Comparison of ENCODE assay signal across 18 cellular contexts in the genomic region with DNA sequence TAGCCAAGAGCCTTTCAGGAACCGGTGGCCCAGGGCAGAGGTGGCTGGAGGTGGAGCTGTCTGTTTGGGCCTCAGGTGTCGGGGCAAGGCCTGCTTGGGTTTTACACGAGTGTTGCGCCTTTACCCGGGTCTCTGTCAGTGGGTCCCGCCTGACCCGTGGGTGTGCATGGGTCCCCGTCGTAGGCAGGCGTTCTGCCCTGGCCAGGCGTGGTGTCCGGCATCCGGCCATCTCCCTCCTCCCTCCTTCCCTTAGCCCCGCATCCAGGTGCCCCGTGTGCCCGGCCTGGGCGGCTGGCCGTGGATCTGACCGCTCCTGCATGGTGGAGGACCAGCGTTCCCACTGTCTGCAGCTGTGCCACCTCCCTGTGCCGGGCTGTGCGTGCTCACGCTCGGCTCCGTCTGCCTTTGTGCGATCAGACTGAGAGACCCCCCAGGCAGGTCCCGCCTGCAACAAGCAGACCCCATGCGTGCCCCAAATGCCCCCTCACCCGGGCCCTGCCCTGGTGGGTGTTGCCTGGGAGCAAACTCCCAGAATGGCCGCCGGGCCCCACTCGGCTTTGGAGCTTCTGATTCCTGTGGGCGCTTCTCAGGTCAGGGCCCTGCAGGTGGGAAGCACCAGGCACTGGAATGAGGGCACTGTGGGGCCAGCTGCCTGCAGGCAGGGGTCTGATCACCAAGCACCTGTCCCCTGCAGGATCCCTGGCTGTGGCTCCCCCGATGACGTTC. TPM values are rescaled to one million over a fixed set of nuclear protein-coding genes. Genes with fewer than 3 reads are reported as not detected.
DNase-seq lines count a peak whose midpoint lies in the region; ATAC-seq, FAIRE-seq and TF ChIP-seq lines count a peak whose summit lies in the region.
"Had no signal": no experiment of that assay in that cellular context is flagged by ENCODE, and none has a peak within 500 bp of the region (broad histone marks: within the 10 kb centered on the region; RNA-seq: fewer than 3 reads in every experiment).

No MANE protein-coding gene starts in this region.

- no peaks in the 10 kb centered on the region for H3K79me1 ChIP-seq in H1 (ENCODE audit: low read depth, low read length)

- no peaks in the 10 kb centered on the region for H3K27me3 ChIP-seq in H7 (ENCODE audit: control insufficient read depth, insufficient read depth, low read length)
- no peaks in the 10 kb centered on the region; a peak in 2 of 7 replicates for H3K27me3 ChIP-seq in H1 (replicated peaks in 1 of 4; ENCODE audit: control insufficient read depth in 3 of 4, extremely low read depth in 1 of 4, insufficient read depth in 3 of 4, low read length in 3 of 4)
- H3K27me3 ChIP-seq in osteoblast (ENCODE audit: insufficient read depth, low read length), result no peaks in the 10 kb centered on the region
- no peaks in the 10 kb centered on the region for H3K27me3 ChIP-seq in hepatocyte
- H3K27me3 ChIP-seq: pancreas, testis had no signal

- peaks cover 13% of the 10 kb centered on the region for H3K4me1 Mint-ChIP-seq in CD14-positive monocyte
- peaks cover 42% of the 10 kb centered on the region for H3K4me1 Mint-ChIP-seq in stimulated activated naive CD8-positive, alpha-beta T cell treated with anti-CD3 and anti-CD28 coated beads, Interleukin-15, amount 100 ng/mL, for 72 hours

- peaks cover 0 to 9% (median 3%) of the 10 kb centered on the region in 4 experiments; a peak in 5 of 7 replicates for H3K4me1 ChIP-seq in H1 (replicated peaks in 1 of 4; ENCODE audit: control insufficient read depth in 3 of 4, insufficient read depth in 4 of 4, low read length in 3 of 4)
- H3K4me1 ChIP-seq in osteoblast (ENCODE audit: insufficient read depth, low read length), result no peaks in the 10 kb centered on the region
- peaks cover 12% of the 10 kb centered on the region for H3K4me1 ChIP-seq in hepatocyte (ENCODE audit: insufficient read depth)
- H3K4me1 ChIP-seq: pancreas had no signal

- H3K27ac Mint-ChIP-seq in CD14-positive monocyte, result peak overlapping the region in 2 of 7 donors; percentile 13 to 72
- H3K27ac Mint-ChIP-seq in stimulated activated naive CD8-positive, alpha-beta T cell treated with anti-CD3 and anti-CD28 coated beads, Interleukin-15, amount 100 ng/mL, for 72 hours, result no peak overlapping the region

- H3K27ac ChIP-seq in H1 (ENCODE audit: low read depth, low read length) (no peak overlapping the region), osteoblast (ENCODE audit: low read depth, low read length) (no peak overlapping the region), hepatocyte (no peak overlapping the region)
- H3K27ac ChIP-seq: pancreas, testis had no signal

- H3K9me3 ChIP-seq in H1 (ENCODE audit: insufficient read depth in 2 of 2, low read depth in 1 of 2, low read length in 1 of 2) (no peaks in the 10 kb centered on the region), osteoblast (ENCODE audit: low read depth, low read length) (no peaks in the 10 kb centered on the region), hepatocyte (ENCODE audit: low read depth) (no peaks in the 10 kb centered on the region)
- H3K9me3 ChIP-seq: pancreas, testis had no signal

- H3K4me3 ChIP-seq in H7 (ENCODE audit: insufficient read depth, low read depth, low read length) (no peak overlapping the region), H1 (ENCODE audit: extremely low read depth in 1 of 4, insufficient read depth in 2 of 4, low read depth in 3 of 4, low read length in 4 of 4) (no peak overlapping the region), osteoblast (ENCODE audit: insufficient read depth, low read length) (no peak overlapping the region), hepatocyte (no peak overlapping the region)
- H3K4me3 ChIP-seq: pancreas, testis had no signal

- H2BK15ac ChIP-seq in H1 (ENCODE audit: low read length), result no peak overlapping the region

- no peak overlapping the region for H4K91ac ChIP-seq in H1 (replicated peaks; ENCODE audit: insufficient read length, low read length)

- no peak overlapping the region for H2BK5ac ChIP-seq in H1 (ENCODE audit: low read depth, low read length)

- H3K23ac ChIP-seq in H1 (ENCODE audit: insufficient read length), result no peak overlapping the region

- POLR2A ChIA-PET in H1 (lab: Charles Lee; ENCODE audit: partially characterized antibody), result interaction anchor here (1.2 kb wide), 1 partner anchor 8 kb away, joined by 3 read pairs; no protein-coding TSS in a partner anchor

- no peak for TF ChIP-seq POLR2A in H1 (IDR thresholded peaks at IDR 0.05; ENCODE audit: control extremely low read depth in 1 of 2, low read depth in 2 of 2, low read length in 2 of 2)

- H4K8ac ChIP-seq in H1 (ENCODE audit: extremely low read depth, insufficient read depth, low read length), result no peak overlapping the region

- H2BK12ac ChIP-seq in H1 (ENCODE audit: low read depth, low read length), result peak overlapping the region; percentile 12; the same call in 1 of the 2 replicates

- TF ChIP-seq CTCF in CD14-positive monocyte (IDR thresholded peaks at IDR 0.05) (no peak), H1 (IDR thresholded peaks at IDR 0.05; ENCODE audit: control extremely low read depth in 1 of 3, insufficient read depth in 1 of 3, low read depth in 1 of 3, low read length in 3 of 3) (no peak), osteoblast (IDR thresholded peaks at IDR 0.05; ENCODE audit: extremely low read depth, low read depth, low read length) (no peak), hepatocyte (IDR thresholded peaks at IDR 0.05; ENCODE audit: poor library complexity) (no peak)

- H3K9me2 ChIP-seq in hepatocyte (replicated peaks; ENCODE audit: insufficient read depth), result no peaks in the 10 kb centered on the region

- no peak for ATAC-seq in stimulated activated naive CD8-positive, alpha-beta T cell treated with anti-CD3 and anti-CD28 coated beads, Interleukin-15, amount 100 ng/mL, for 72 hours
- ATAC-seq in HG02973 (IDR thresholded peaks at IDR 0.05; ENCODE audit: unreplicated experiment), result no peak
- ATAC-seq in GM18868 (IDR thresholded peaks at IDR 0.05; ENCODE audit: unreplicated experiment), result no peak

- intact Hi-C loops in CD14-positive monocyte (cut with micrococcal nuclease), result no loop called here

- no peak overlapping the region for H2BK20ac ChIP-seq in H1 (ENCODE audit: low read length)

- no peak overlapping the region for H3K4ac ChIP-seq in H1 (replicated peaks; ENCODE audit: insufficient read length, low read depth, low read length)

- no peak overlapping the region for H4K5ac ChIP-seq in H1 (ENCODE audit: insufficient read length, low read depth, low read length)

- peak overlapping the region in 1 of 2 donors; percentile 15 for H3K4me3 Mint-ChIP-seq in CD14-positive monocyte
- no peak overlapping the region for H3K4me3 Mint-ChIP-seq in stimulated activated naive CD8-positive, alpha-beta T cell treated with anti-CD3 and anti-CD28 coated beads, Interleukin-15, amount 100 ng/mL, for 72 hours

- H2AK5ac ChIP-seq in H1 (ENCODE audit: low read depth, low read length), result no peak overlapping the region

- no peak overlapping the region for H2BK120ac ChIP-seq in H1 (replicated peaks; ENCODE audit: low read depth, low read length)

- no peak for TF ChIP-seq EP300 in H1 (IDR thresholded peaks at IDR 0.05; ENCODE audit: borderline replicate concordance in 1 of 2, low read depth in 2 of 2, low read length in 2 of 2)

- H2AFZ ChIP-seq in H1 (ENCODE audit: low read length), result no peak overlapping the region
- no peak overlapping the region for H2AFZ ChIP-seq in osteoblast (ENCODE audit: low read length)
- no peak overlapping the region for H2AFZ ChIP-seq in hepatocyte

- TF ChIP-seq RAD21 in H1 (IDR thresholded peaks at IDR 0.05 in 1 of 2, conservative IDR thresholded peaks at IDR 0.05 in 1 of 2; ENCODE audit: low read depth in 2 of 2, low read length in 2 of 2), result no peak

- H3K9ac ChIP-seq in H1 (replicated peaks in 1 of 4; ENCODE audit: extremely low read depth in 1 of 4, low read depth in 3 of 4, low read length in 3 of 4), result no peak overlapping the region; a peak in 1 of 7 replicates

- 87% methylated on average over 35 of the region's 35 CpGs; no CpG with 5 or more reads in 1 of the 2 experiments for WGBS in H1 (ENCODE audit: extremely low coverage in 1 of 2, insufficient coverage in 1 of 2, insufficient read length in 1 of 2, insufficient replicate concordance in 2 of 2, low coverage in 1 of 2, low lambda C conversion rate in 2 of 2, missing lambda C conversion rate in 1 of 2), 2 experiments
- WGBS in hepatocyte (ENCODE audit: low lambda C conversion rate, missing lambda C conversion rate), result 93% methylated on average over 35 of the region's 35 CpGs

- peaks cover 4 to 20% (median 15%) of the 10 kb centered on the region in 3 donors for H3K27me3 Mint-ChIP-seq in CD14-positive monocyte (ENCODE audit: low read depth in 3 of 3)
- peaks cover 54% of the 10 kb centered on the region for H3K27me3 Mint-ChIP-seq in stimulated activated naive CD8-positive, alpha-beta T cell treated with anti-CD3 and anti-CD28 coated beads, Interleukin-15, amount 100 ng/mL, for 72 hours

- no peaks in the 10 kb centered on the region for H3K36me3 ChIP-seq in H7 (replicated peaks; ENCODE audit: control insufficient read depth, insufficient read depth, low read length)
- H3K36me3 ChIP-seq in H1 (ENCODE audit: control insufficient read depth in 2 of 4, insufficient read depth in 4 of 4, low read length in 3 of 4), result no peaks in the 10 kb centered on the region
- H3K36me3 ChIP-seq in osteoblast (ENCODE audit: insufficient read depth, low read length), result no peaks in the 10 kb centered on the region
- no peaks in the 10 kb centered on the region for H3K36me3 ChIP-seq in hepatocyte (replicated peaks; ENCODE audit: insufficient read depth, low read depth)
- H3K36me3 ChIP-seq: pancreas had no signal

- H3K23me2 ChIP-seq in H1 (ENCODE audit: low read depth, low read length), result no peaks in the 10 kb centered on the region

- CTCF ChIA-PET in H1 (lab: Charles Lee; ENCODE audit: partially characterized antibody), result interaction anchor here (0.6 to 1.8 kb wide), 3 partner anchors 13 to 65 kb away, joined by 3 to 6 read pairs (median 3); no protein-coding TSS in a partner anchor

- H3K56ac ChIP-seq in H1 (replicated peaks; ENCODE audit: insufficient read length, low read depth, low read length), result no peak overlapping the region

- H3K79me2 ChIP-seq in H1 (ENCODE audit: control insufficient read depth in 1 of 2, insufficient read depth in 2 of 2, low read length in 2 of 2) (no peaks in the 10 kb centered on the region), osteoblast (ENCODE audit: insufficient read depth, low read length) (no peaks in the 10 kb centered on the region), hepatocyte (no peaks in the 10 kb centered on the region)

- H3K18ac ChIP-seq in H1 (ENCODE audit: extremely low read depth, low read length), result no peak overlapping the region

- H3K4me2 ChIP-seq in H1 (ENCODE audit: insufficient read depth in 1 of 2, low read depth in 2 of 2, low read length in 2 of 2) (no peak overlapping the region), osteoblast (ENCODE audit: insufficient read depth, low read length) (no peak overlapping the region), hepatocyte (no peak overlapping the region)

- peaks cover 0 to 3% (median 0%) of the 10 kb centered on the region in 7 donors for H3K9me3 Mint-ChIP-seq in CD14-positive monocyte
- H3K9me3 Mint-ChIP-seq in stimulated activated naive CD8-positive, alpha-beta T cell treated with anti-CD3 and anti-CD28 coated beads, Interleukin-15, amount 100 ng/mL, for 72 hours, result no peaks in the 10 kb centered on the region

- no peak overlapping the region for H3K14ac ChIP-seq in H1 (ENCODE audit: insufficient read length)

- DNase-seq in CD14-positive monocyte (ENCODE audit: low spot score) (peak; percentile 52), H7 (peak; percentile 54), H1 (ENCODE audit: low read depth in 1 of 2, low spot score in 2 of 2) (no peak), osteoblast (ENCODE audit: insufficient read length, low spot score, missing footprints) (peak; percentile 89), hepatocyte (ENCODE audit: low spot score) (no peak)
- no peak for DNase-seq in stimulated activated naive CD8-positive, alpha-beta T cell treated with anti-CD3 and anti-CD28 coated beads, Interleukin-15, amount 100 ng/mL, for 72 hours
- DNase-seq: activated CD4-positive, alpha-beta T cell treated with anti-CD3 and anti-CD28 coated beads for 4 hours; activated effector memory CD4-positive, alpha-beta T cell treated with anti-CD3 and anti-CD28 coated beads, Interleukin-2, amount 50 U/mL, for 16 hours; effector CD8-positive, alpha-beta T cell; NCI-H2029 treated with DMSO at 0.1 percent for 48 hours; NCI-H526 treated with DMSO at 0.1 percent for 48 hours; T-helper 9 cell; testis had no signal

- no peaks in the 10 kb centered on the region for H3K36me3 Mint-ChIP-seq in CD14-positive monocyte

- H4K20me1 ChIP-seq in H1 (replicated peaks in 1 of 2; ENCODE audit: control insufficient read depth in 1 of 2, insufficient read depth in 2 of 2, low read length in 2 of 2) (no peaks in the 10 kb centered on the region), osteoblast (ENCODE audit: insufficient read depth, low read length) (no peaks in the 10 kb centered on the region), hepatocyte (ENCODE audit: insufficient read depth, poor library complexity, severe bottlenecking) (no peaks in the 10 kb centered on the region)

- FAIRE-seq in H1 (lab: Jason Lieb, UNC), result no peak
- FAIRE-seq: pancreas, RCC 7860 had no signal

RNA-seq across cellular contexts. Expression of a gene that starts 4.2 kb away (rescaled TPM):
- polyA plus RNA-seq in CD14-positive monocyte (under 1 TPM; 0.26 to 0.99 TPM), H1 (2011; rRNA removed) (0.32 and 0.89 TPM in 2 replicates), hepatocyte (8.7 and 10.2 TPM in 2 replicates)
- 0.41 TPM in 1 of 2 replicates, not detected in the other for total RNA-seq in H7 (2014; rRNA removed; shearing (Covaris generic))
- 0.50 and 0.82 TPM in 2 replicates for total RNA-seq in H1 (2021; fragmentation: NEBNext Ultra II Directional; extraction: Animal tissue kit (Norgen Biotek cat#: 25700))
- 0.45 TPM for polyA plus RNA-seq in H1 (2011; cell fraction: cytosol; rRNA removed)
- polyA plus RNA-seq in H1 (2011; cell fraction: nucleus; rRNA removed), result 2.0 TPM
- polyA plus RNA-seq in H1 (2012, experiment 1 of 2), result 0.23 to 0.82 TPM (median 0.62 TPM) in 3 of 4 replicates, not detected in the other
- 0.28 TPM for polyA plus RNA-seq in H1 (2012, experiment 2 of 2)
- polyA plus RNA-seq in H1 (2013, experiment 1 of 2), result 0.39 TPM
- 0.07 TPM for polyA plus RNA-seq in H1 (2013, experiment 2 of 2)
- polyA minus RNA-seq in H1 (2011; rRNA and poly(A)+ RNA removed), result not detected in 2 replicates
- not detected for polyA minus RNA-seq in H1 (2011; cell fraction: cytosol; rRNA and poly(A)+ RNA removed)
- polyA minus RNA-seq in H1 (2011; cell fraction: nucleus; rRNA and poly(A)+ RNA removed), result 0.50 TPM
- total RNA-seq in osteoblast (not detected in 2 replicates), hepatocyte (6.8 and 9.3 TPM in 2 replicates)
- total RNA-seq: pancreas had no signal

RNA-seq across cellular contexts. Expression of a gene that starts 36.6 kb away (rescaled TPM):
- not detected for polyA plus RNA-seq in CD14-positive monocyte
- 0.14 TPM in 1 of 2 replicates, not detected in the other for total RNA-seq in H7 (2014; rRNA removed; shearing (Covaris generic))
- not detected in 2 replicates for total RNA-seq in H1 (2021; fragmentation: NEBNext Ultra II Directional; extraction: Animal tissue kit (Norgen Biotek cat#: 25700))
- polyA plus RNA-seq in H1 (2011; rRNA removed), result 0.14 TPM in 1 of 2 replicates, not detected in the other
- polyA plus RNA-seq in H1 (2011; cell fraction: cytosol; rRNA removed), result 0.06 TPM
- polyA plus RNA-seq in H1 (2011; cell fraction: nucleus; rRNA removed), result 0.44 TPM
- 0.15 to 0.21 TPM (median 0.17 TPM) in 3 of 4 replicates, not detected in the other for polyA plus RNA-seq in H1 (2012, experiment 1 of 2)
- polyA plus RNA-seq in H1 (2012, experiment 2 of 2), result not detected
- polyA plus RNA-seq in H1 (2013, experiment 1 of 2), result 0.12 TPM
- 0.09 TPM for polyA plus RNA-seq in H1 (2013, experiment 2 of 2)
- 0.13 TPM in 1 of 2 replicates, not detected in the other for polyA minus RNA-seq in H1 (2011; rRNA and poly(A)+ RNA removed)
- polyA minus RNA-seq in H1 (2011; cell fraction: cytosol; rRNA and poly(A)+ RNA removed), result not detected
- 0.90 TPM for polyA minus RNA-seq in H1 (2011; cell fraction: nucleus; rRNA and poly(A)+ RNA removed)
- total RNA-seq in osteoblast, result 0.29 and 0.36 TPM in 2 replicates
- 0.20 and 0.53 TPM in 2 replicates for total RNA-seq in hepatocyte
- not detected in 2 replicates for polyA plus RNA-seq in hepatocyte
- total RNA-seq: pancreas had no signal
- polyA plus RNA-seq: pancreas had no signal

RNA-seq across cellular contexts. Expression of a gene that starts 45.5 kb away (rescaled TPM):
- polyA plus RNA-seq in CD14-positive monocyte, result under 1 TPM in 1 of 2 donors, not detected in 1; 0.08 TPM
- 1.0 and 2.8 TPM in 2 replicates for total RNA-seq in H7 (2014; rRNA removed; shearing (Covaris generic))
- total RNA-seq in H1 (2021; fragmentation: NEBNext Ultra II Directional; extraction: Animal tissue kit (Norgen Biotek cat#: 25700)), result 0.48 and 0.73 TPM in 2 replicates
- polyA plus RNA-seq in H1 (2011; rRNA removed), result 1.1 and 1.5 TPM in 2 replicates
- 1.1 TPM for polyA plus RNA-seq in H1 (2011; cell fraction: cytosol; rRNA removed)
- 1.8 TPM for polyA plus RNA-seq in H1 (2011; cell fraction: nucleus; rRNA removed)
- polyA plus RNA-seq in H1 (2012, experiment 1 of 2), result 0.37 to 0.80 TPM (median 0.56 TPM) in 4 replicates
- polyA plus RNA-seq in H1 (2012, experiment 2 of 2), result 0.41 TPM
- 1.5 TPM for polyA plus RNA-seq in H1 (2013, experiment 1 of 2)
- 1.5 TPM for polyA plus RNA-seq in H1 (2013, experiment 2 of 2)
- polyA minus RNA-seq in H1 (2011; rRNA and poly(A)+ RNA removed), result 0.22 and 0.24 TPM in 2 replicates
- polyA minus RNA-seq in H1 (2011; cell fraction: cytosol; rRNA and poly(A)+ RNA removed), result 2.5 TPM
- 0.30 TPM for polyA minus RNA-seq in H1 (2011; cell fraction: nucleus; rRNA and poly(A)+ RNA removed)
- total RNA-seq in osteoblast, result not detected in 2 replicates
- total RNA-seq in hepatocyte, result not detected in 2 replicates
- polyA plus RNA-seq in hepatocyte, result 0.44 and 0.84 TPM in 2 replicates

RNA-seq across cellular contexts. Expression of a gene that starts 56.3 kb away (rescaled TPM):
- not detected for polyA plus RNA-seq in CD14-positive monocyte
- total RNA-seq in H7 (2014; rRNA removed; shearing (Covaris generic)), result not detected in 2 replicates
- not detected in 2 replicates for total RNA-seq in H1 (2021; fragmentation: NEBNext Ultra II Directional; extraction: Animal tissue kit (Norgen Biotek cat#: 25700))
- 0.03 TPM in 1 of 2 replicates, not detected in the other for polyA plus RNA-seq in H1 (2011; rRNA removed)
- polyA plus RNA-seq in H1 (2011; cell fraction: cytosol; rRNA removed), result not detected
- polyA plus RNA-seq in H1 (2011; cell fraction: nucleus; rRNA removed), result not detected
- polyA plus RNA-seq in H1 (2012, experiment 1 of 2), result not detected in 4 replicates
- polyA plus RNA-seq in H1 (2012, experiment 2 of 2), result not detected
- polyA plus RNA-seq in H1 (2013, experiment 1 of 2), result not detected
- not detected for polyA plus RNA-seq in H1 (2013, experiment 2 of 2)
- not detected in 2 replicates for polyA minus RNA-seq in H1 (2011; rRNA and poly(A)+ RNA removed)
- polyA minus RNA-seq in H1 (2011; cell fraction: cytosol; rRNA and poly(A)+ RNA removed), result not detected
- polyA minus RNA-seq in H1 (2011; cell fraction: nucleus; rRNA and poly(A)+ RNA removed), result not detected
- not detected in 2 replicates for total RNA-seq in osteoblast
- not detected in 2 replicates for total RNA-seq in hepatocyte
- polyA plus RNA-seq in hepatocyte, result not detected in 2 replicates
- total RNA-seq: mucosa of gallbladder, pancreas had no signal

Comparison
In these comparisons a context has a peak if more than half of its experiments do, and no peak if none do; other contexts are left out.
1. DNase-seq: peak in CD14-positive monocyte (single experiment), H7 (single experiment) and osteoblast (single experiment); none in H1 (0 of 2), stimulated activated naive CD8-positive, alpha-beta T cell treated with anti-CD3 and anti-CD28 coated beads, Interleukin-15, amount 100 ng/mL, for 72 hours (0 of 2) and hepatocyte (single experiment).